Comparison of ENCODE assay signal across 8 cellular contexts in genomic region chr2:157497603-157498314, GRCh38. TPM values are rescaled to one million over a fixed set of nuclear protein-coding genes. Genes with fewer than 3 reads are reported as not detected.
DNase-seq lines count a peak whose midpoint lies in the region; ATAC-seq, FAIRE-seq and TF ChIP-seq lines count a peak whose summit lies in the region.

No MANE protein-coding gene starts in this region.

- H3K4me3 Mint-ChIP-seq in nephron progenitor cell = no peak overlapping the region

- TF ChIP-seq POLR2A in A549 (IDR thresholded peaks at IDR 0.05; ENCODE audit: low read length) (no peak), HCT116 (IDR thresholded peaks at IDR 0.05; ENCODE audit: borderline replicate concordance, extremely low read depth, insufficient read depth, insufficient read length) (no peak), esophagus muscularis mucosa (IDR thresholded peaks at IDR 0.05; ENCODE audit: low read depth) (no peak)

- no peaks in the 10 kb centered on the region for H4K20me1 ChIP-seq in HCT116 (ENCODE audit: insufficient read depth)

- no peaks in the 10 kb centered on the region for H3K36me3 Mint-ChIP-seq in nephron progenitor cell (ENCODE audit: low read depth)

- H2AFZ ChIP-seq in HCT116 (ENCODE audit: low read depth, low read length, poor library complexity, severe bottlenecking) = peak overlapping the region; percentile 15

- no peak overlapping the region for H3K9ac ChIP-seq in HCT116 (ENCODE audit: low read length)

- FAIRE-seq in A549 (lab: Jason Lieb, UNC) = no peak

- H3K4me1 ChIP-seq in A549 (no peaks in the 10 kb centered on the region), HCT116 (ENCODE audit: control insufficient read depth in 1 of 2, insufficient read depth in 2 of 2, low read length in 2 of 2) (no peaks in the 10 kb centered on the region), esophagus muscularis mucosa (no peaks in the 10 kb centered on the region)

- intact Hi-C loops in HCT116 (cut with micrococcal nuclease) = loop anchor here (1.0 to 5.0 kb wide), 2 partner anchors 95 to 513 kb away; no protein-coding TSS in a partner anchor
- intact Hi-C loops in esophagus muscularis mucosa (cut with DNase I) = no loop called here

- no TSS peak for BruUV-seq in HCT116 (replicated peaks; lab: Mats Ljungman, UMichigan)

- TF ChIP-seq CTCF in A549 (IDR thresholded peaks at IDR 0.05) (peak; percentile 47), GM12865 (IDR thresholded peaks at IDR 0.05; ENCODE audit: insufficient read depth, low read depth, low read length, missing control alignments) (peak; percentile 76), HCT116 (IDR thresholded peaks at IDR 0.05 in 2 of 3, conservative IDR thresholded peaks at IDR 0.05 in 1 of 3; ENCODE audit: borderline replicate concordance in 1 of 3, insufficient read depth in 1 of 3, low read depth in 2 of 3, low read length in 2 of 3) (peak; percentile 75 to 86 (median 76)), esophagus muscularis mucosa (IDR thresholded peaks at IDR 0.05) (peak; percentile 31 to 50 (median 37)), nephron progenitor cell (IDR thresholded peaks at IDR 0.05) (peak; percentile 84)

- no peak overlapping the region for H3K4me2 ChIP-seq in A549
- H3K4me2 ChIP-seq in HCT116 (ENCODE audit: low read length) = no peak overlapping the region

- no peaks in the 10 kb centered on the region for H3K27me3 Mint-ChIP-seq in nephron progenitor cell (ENCODE audit: low read depth, poor library complexity)

- H3K9me3 ChIP-seq in A549 = no peaks in the 10 kb centered on the region
- no peaks in the 10 kb centered on the region for H3K9me3 ChIP-seq in HCT116 (ENCODE audit: control insufficient read depth in 1 of 2, insufficient read depth in 1 of 2, low read depth in 1 of 2, low read length in 2 of 2)
- H3K9me3 ChIP-seq in esophagus muscularis mucosa = no peaks in the 10 kb centered on the region

- no peak overlapping the region for H3K27ac Mint-ChIP-seq in nephron progenitor cell

- RAD21 ChIA-PET in HCT116 (lab: Charles Lee; ENCODE audit: low non-redundant PET in 1 of 2, low total read pairs in 2 of 2, uncharacterized antibody in 2 of 2, unreplicated experiment in 2 of 2) = no interaction called here

- peak; percentile 37 to 63 for TF ChIP-seq RAD21 in A549 (conservative IDR thresholded peaks at IDR 0.05 in 1 of 2, IDR thresholded peaks at IDR 0.05 in 1 of 2)
- peak; percentile 83 for TF ChIP-seq RAD21 in HCT116 (IDR thresholded peaks at IDR 0.05; ENCODE audit: low read depth)

- TF ChIP-seq EP300 in A549 (IDR thresholded peaks at IDR 0.05) (no peak), esophagus muscularis mucosa (IDR thresholded peaks at IDR 0.05) (no peak)

- POLR2A ChIA-PET in A549 (lab: Yijun Ruan, JAX) (no interaction called here), HCT116 (lab: Charles Lee) (no interaction called here)

- peak; percentile 59 to 84; a peak in 3 of 6 replicates for ATAC-seq in A549
- ATAC-seq in HCT116 = peak; percentile 97

- DNase-seq in A549 (ENCODE audit: low read depth in 1 of 2, low spot score in 1 of 2) (peak; percentile 5 to 32), GM12865 (ENCODE audit: low read depth) (peak; percentile 50), HCT116 (ENCODE audit: low read depth, low spot score) (peak; percentile 13), M059J (ENCODE audit: low read depth) (peak; percentile 25), SIG-M5 (lab: John Stamatoyannopoulos, UW) (peak; percentile 12), esophagus muscularis mucosa (ENCODE audit: extremely low spot score) (no peak), nephron progenitor cell (peak; percentile 10), foreskin melanocyte (no peak)

- no peak overlapping the region for H3K4me3 ChIP-seq in A549
- no peak overlapping the region for H3K4me3 ChIP-seq in GM12865 (ENCODE audit: low read depth, low read length)
- no peak overlapping the region for H3K4me3 ChIP-seq in HCT116 (replicated peaks in 1 of 2; ENCODE audit: low read depth in 1 of 2, low read length in 2 of 2)
- H3K4me3 ChIP-seq in esophagus muscularis mucosa = no peak overlapping the region

- no peaks in the 10 kb centered on the region for H3K79me2 ChIP-seq in HCT116 (ENCODE audit: insufficient read depth, low read length)

- 22% methylated on average over 7 of the region's 7 CpGs for WGBS in A549 (ENCODE audit: missing lambda C conversion rate)
- 32% methylated on average over 7 of the region's 7 CpGs for WGBS in esophagus muscularis mucosa

- H3K36me3 ChIP-seq in HCT116 (ENCODE audit: control insufficient read depth in 1 of 2, insufficient read depth in 2 of 2, low read length in 2 of 2) = no peaks in the 10 kb centered on the region
- H3K36me3 ChIP-seq in esophagus muscularis mucosa = no peaks in the 10 kb centered on the region

- no peak overlapping the region for H3K27ac ChIP-seq in A549
- no peak overlapping the region for H3K27ac ChIP-seq in HCT116 (ENCODE audit: low read depth, low read length)
- H3K27ac ChIP-seq in esophagus muscularis mucosa (replicated peaks in 1 of 4) = no peak overlapping the region

- H3K4me1 Mint-ChIP-seq in nephron progenitor cell = peaks cover 12% of the 10 kb centered on the region

- no peaks in the 10 kb centered on the region for H3K9me2 ChIP-seq in HCT116 (ENCODE audit: insufficient read depth)

- CTCF ChIA-PET in A549 (lab: Yijun Ruan, JAX) (interaction anchor here (0.7 to 1.5 kb wide), 3 partner anchors 9 to 1872 kb away, joined by 4 to 7 read pairs (median 6); no protein-coding TSS in a partner anchor), HCT116 (lab: Charles Lee) (interaction anchor here (0.8 to 2.2 kb wide), 7 partner anchors 9 to 1247 kb away, joined by 3 to 6 read pairs (median 4); no protein-coding TSS in a partner anchor)

- H3K9me3 Mint-ChIP-seq in nephron progenitor cell = no peaks in the 10 kb centered on the region

- H3K27me3 ChIP-seq in HCT116 (ENCODE audit: insufficient read depth, low read length) (no peaks in the 10 kb centered on the region), esophagus muscularis mucosa (no peaks in the 10 kb centered on the region)

TF ChIP-seq in A549, 52 proteins besides CTCF, POLR2A, EP300 and RAD21:
- TF ChIP-seq CEBPB (IDR thresholded peaks at IDR 0.05) (no peak), SREBF2 (IDR thresholded peaks at IDR 0.05) (no peak), ZNF302 (CRISPR knock-in tag; IDR thresholded peaks at IDR 0.05) (no peak), ZSCAN20 (CRISPR knock-in tag; IDR thresholded peaks at IDR 0.05) (no peak), FOSB (CRISPR knock-in tag; IDR thresholded peaks at IDR 0.05) (no peak), SMC3 (IDR thresholded peaks at IDR 0.05) (peak; percentile 34; the same call in 1 of the 3 replicates), HEYL (CRISPR knock-in tag; IDR thresholded peaks at IDR 0.05) (no peak)

TF ChIP-seq in HCT116, 20 proteins besides CTCF, POLR2A, EP300 and RAD21:
- peak; percentile 37; the same call in 1 of the 2 replicates for TF ChIP-seq SRF (IDR thresholded peaks at IDR 0.05; ENCODE audit: low read depth)
- TF ChIP-seq CBX3 (IDR thresholded peaks at IDR 0.05; ENCODE audit: low read depth) = 0 out of 2 replicates have a peak, but pooled peaks have one; percentile 15
- TF ChIP-seq FOSL1 (IDR thresholded peaks at IDR 0.05; ENCODE audit: low read depth) = no peak
- no peak for TF ChIP-seq EGR1 (IDR thresholded peaks at IDR 0.05; ENCODE audit: low read depth)

RNA-seq across cellular contexts. Expression of gene CYTIP, which starts 53.9 kb away (rescaled TPM):
- polyA plus RNA-seq in A549 (2011; rRNA removed) (0.34 and 0.52 TPM in 2 replicates), A549 (2017; fragmentation: RNase III; extraction: RNeasy Plus Mini Kit Qiagen cat#74134 plus additional on column Dnase treatment) (not detected in 3 replicates)
- not detected in 2 replicates for polyA plus RNA-seq in A549 (2012; cell fraction: cytosol; rRNA removed)
- not detected in 2 replicates for polyA plus RNA-seq in A549 (2012; cell fraction: nucleus; rRNA removed)
- polyA minus RNA-seq in A549 (2011; rRNA and poly(A)+ RNA removed) = 0.25 and 0.73 TPM in 2 replicates
- total RNA-seq in HCT116 (2021; ENCODE audit: unreplicated experiment) (0.64 TPM), esophagus muscularis mucosa (10 to 100 TPM in 1 of 4 donors, 1 to 10 TPM in 3; 2.6 to 14.1 (median 3.4) TPM)
- polyA plus RNA-seq in HCT116 (2012) = not detected in 2 replicates
- 1.5 and 2.8 TPM in 2 replicates for total RNA-seq in M059J (2014; rRNA removed; shearing (Covaris generic))

Comparison
In these comparisons a context has a peak if more than half of its experiments do, and no peak if none do; other contexts are left out.
1. DNase-seq: peak in A549 (2 of 2), GM12865 (single experiment), HCT116 (single experiment), M059J (single experiment), SIG-M5 (single experiment) and nephron progenitor cell (single experiment); none in esophagus muscularis mucosa (single experiment) and foreskin melanocyte (single experiment).
2. Of the 6 proteins assayed by ChIP-seq in both A549 and HCT116: peak only in A549: none; only in HCT116: none; in both: CTCF and RAD21; in neither: 4.
3. Peak in every context shown above with its lines, with median percentiles within 50 percentile points of each other: CTCF ChIP-seq.